8 cellular contexts compared by ENCODE assay signal in the genomic region with DNA sequence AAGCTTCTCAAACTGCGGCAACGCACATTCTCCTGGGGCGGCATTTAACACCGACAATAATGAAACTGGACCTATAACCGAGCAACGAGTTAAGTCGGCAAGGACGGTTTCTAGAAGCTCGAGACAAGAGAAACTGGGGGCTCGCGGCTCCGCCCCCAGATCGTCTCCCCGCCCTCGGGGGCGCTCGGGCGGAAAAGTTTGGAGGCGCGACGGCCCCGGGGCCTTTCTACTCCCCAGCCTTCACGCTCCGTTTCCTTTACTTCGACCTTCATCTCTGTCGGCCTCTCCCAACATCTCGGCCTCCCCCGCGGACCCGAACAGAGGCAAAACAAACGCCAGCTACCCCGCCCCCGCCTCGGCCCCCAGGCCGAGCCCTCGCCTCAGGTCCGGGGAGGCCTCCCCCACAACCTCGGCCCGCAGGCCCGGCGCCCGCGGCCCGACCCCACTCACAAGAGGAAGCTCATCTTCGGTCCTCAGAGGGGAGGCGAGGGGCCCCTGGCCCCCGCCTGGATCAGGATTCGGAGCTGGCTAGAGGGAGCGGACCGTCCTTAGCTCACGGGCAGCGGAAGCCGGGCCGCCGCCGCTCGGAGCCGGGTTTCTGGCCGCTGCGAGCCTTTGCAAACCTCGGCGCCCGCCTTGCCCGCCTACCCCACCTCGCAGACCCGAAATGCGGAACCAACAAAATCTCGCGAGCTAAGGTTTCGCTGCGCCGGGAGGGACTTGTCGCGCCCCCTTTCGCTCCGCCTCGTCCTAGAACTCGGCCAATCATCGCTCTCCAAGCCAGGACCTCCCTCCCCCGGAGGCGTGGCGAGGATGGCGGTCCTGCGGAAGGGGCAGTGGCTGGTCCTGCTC. TPM values are rescaled to one million over a fixed set of nuclear protein-coding genes. Genes with fewer than 3 reads are reported as not detected.
A peak's percentile ranks its signal among the peaks of the same experiment; 100 is the strongest.
DNase-seq lines count a peak whose midpoint lies in the region; TF ChIP-seq lines count a peak whose summit lies in the region.

Gene MOB1A (minus strand): TSS at position 669 of the 852 bp plus-strand sequence. CDS start 205 bp downstream, at position 464.

- intact Hi-C loops in activated naive CD4-positive, alpha-beta T cell treated with anti-CD3 and anti-CD28 coated beads for 36 hours (cut with micrococcal nuclease): loop anchor here (1.0 to 2.0 kb wide), 7 partner anchors 8 to 441 kb away; partner anchors contain the start of genes BOLA3, INO80B, MTHFD2 and TPRKB

- no peak within 1 kb of the TSS for H4K91ac ChIP-seq in neuronal stem cell (ENCODE audit: low read depth, low read length, poor library complexity)

- H3K4me1 Mint-ChIP-seq in activated naive CD4-positive, alpha-beta T cell treated with anti-CD3 and anti-CD28 coated beads for 36 hours (ENCODE audit: low read depth): peaks cover 44% of the 10 kb centered on the region

- H3K23ac ChIP-seq in neuronal stem cell (ENCODE audit: low read depth, low read length, poor library complexity): peak within 1 kb of the TSS; percentile 96

- H3K27ac ChIP-seq in neuronal stem cell (replicated peaks; ENCODE audit: low read length): peak within 1 kb of the TSS; percentile 97

- no peak within 1 kb of the TSS for H3K4ac ChIP-seq in neuronal stem cell (ENCODE audit: low read length)

- no peak within 1 kb of the TSS for H2AK5ac ChIP-seq in neuronal stem cell (ENCODE audit: low read depth, low read length)

- peak within 1 kb of the TSS; percentile 96 for H3K18ac ChIP-seq in neuronal stem cell (ENCODE audit: low read length)

- no peaks in the 10 kb centered on the region for H3K27me3 Mint-ChIP-seq in activated naive CD4-positive, alpha-beta T cell treated with anti-CD3 and anti-CD28 coated beads for 36 hours (ENCODE audit: low read depth)

- peak within 1 kb of the TSS; percentile 84 for H3K4me3 Mint-ChIP-seq in activated naive CD4-positive, alpha-beta T cell treated with anti-CD3 and anti-CD28 coated beads for 36 hours

- peak within 1 kb of the TSS; percentile 72 for H2BK120ac ChIP-seq in neuronal stem cell (ENCODE audit: low read depth, low read length)

- CTCF ChIA-PET in activated naive CD4-positive, alpha-beta T cell treated with anti-CD3 and anti-CD28 coated beads for 36 hours (lab: Charles Lee): interaction anchor here (0.6 to 2.3 kb wide), 27 partner anchors 9 to 507 kb away, joined by 3 to 17 read pairs (median 4); partner anchors contain the start of genes MTHFD2 and STAMBP

- H3K4me1 ChIP-seq in neuronal stem cell (ENCODE audit: control insufficient read depth in 2 of 2, insufficient read depth in 1 of 2, low read depth in 1 of 2, low read length in 2 of 2): peaks cover 0 to 3% of the 10 kb centered on the region in 2 donors

- peak within 1 kb of the TSS; percentile 82 for H2BK5ac ChIP-seq in neuronal stem cell (ENCODE audit: low read length)

- no CpG with 5 or more reads among the region's 84 CpGs for WGBS in neuronal stem cell (ENCODE audit: extremely low coverage in 2 of 2, insufficient read length in 2 of 2, insufficient replicate concordance in 1 of 2), 2 donors

- H3K14ac ChIP-seq in neuronal stem cell (ENCODE audit: low read length): peak within 1 kb of the TSS; percentile 82

- H3K9me3 ChIP-seq in neuronal stem cell (replicated peaks in 1 of 2; ENCODE audit: control insufficient read depth in 2 of 2, insufficient read depth in 1 of 2, low read depth in 1 of 2, low read length in 2 of 2): peaks cover 3 to 33% of the 10 kb centered on the region in 2 donors

- peak within 1 kb of the TSS; percentile 79 for H3K4me3 ChIP-seq in HFF-Myc (replicated peaks; ENCODE audit: low read depth, low read length)
- H3K4me3 ChIP-seq in neuronal stem cell (ENCODE audit: low read length in 2 of 2): peak within 1 kb of the TSS; percentile 64 to 92

- H4K8ac ChIP-seq in neuronal stem cell (ENCODE audit: low read depth, low read length): no peak within 1 kb of the TSS

- peaks cover 14% of the 10 kb centered on the region for H3K36me3 Mint-ChIP-seq in activated naive CD4-positive, alpha-beta T cell treated with anti-CD3 and anti-CD28 coated beads for 36 hours (ENCODE audit: low read depth)

- TF ChIP-seq CTCF in HFF-Myc (IDR thresholded peaks at IDR 0.05; ENCODE audit: low read depth, low read length, missing control alignments) (peak; percentile 18), subcutaneous adipose tissue (IDR thresholded peaks at IDR 0.05; ENCODE audit: low read depth) (no peak)

- H3K36me3 ChIP-seq in neuronal stem cell (replicated peaks in 1 of 2; ENCODE audit: control insufficient read depth in 2 of 2, insufficient read depth in 2 of 2, low read length in 2 of 2): peaks cover 4 to 23% of the 10 kb centered on the region in 2 donors

- H2BK12ac ChIP-seq in neuronal stem cell (ENCODE audit: low read length): no peak within 1 kb of the TSS

- no peaks in the 10 kb centered on the region for H3K27me3 ChIP-seq in neuronal stem cell (ENCODE audit: control insufficient read depth in 3 of 3, insufficient read depth in 3 of 3, low read depth in 1 of 3, low read length in 3 of 3)

- H2AFZ ChIP-seq in neuronal stem cell (ENCODE audit: low read length): peak within 1 kb of the TSS; percentile 94

- no peaks in the 10 kb centered on the region for H3K79me1 ChIP-seq in neuronal stem cell (ENCODE audit: low read depth, low read length)

- H2BK15ac ChIP-seq in neuronal stem cell (ENCODE audit: low read length): no peak within 1 kb of the TSS

- peak within 1 kb of the TSS; percentile 77 for H3K9ac ChIP-seq in neuronal stem cell (ENCODE audit: low read depth, low read length, poor library complexity)

- DNase-seq in GM03348 (ENCODE audit: low spot score) (peak; percentile 99), HFF-Myc (ENCODE audit: extremely low read depth, low read depth) (peak; percentile 93), NAMALWA (ENCODE audit: low spot score) (peak; percentile 99), SK-N-DZ (ENCODE audit: low spot score) (peak; percentile 98), foreskin melanocyte (peak; percentile 97), neuronal stem cell (ENCODE audit: low spot score) (peak; percentile 98)
- DNase-seq in activated naive CD4-positive, alpha-beta T cell treated with anti-CD3 and anti-CD28 coated beads for 36 hours: peak; percentile 99

- peak within 1 kb of the TSS; percentile 54 for H3K4me2 ChIP-seq in neuronal stem cell (ENCODE audit: insufficient read depth, low read length, poor library complexity, severe bottlenecking)

- no peaks in the 10 kb centered on the region for H3K9me3 Mint-ChIP-seq in activated naive CD4-positive, alpha-beta T cell treated with anti-CD3 and anti-CD28 coated beads for 36 hours

- peak within 1 kb of the TSS; percentile 86 for H3K27ac Mint-ChIP-seq in activated naive CD4-positive, alpha-beta T cell treated with anti-CD3 and anti-CD28 coated beads for 36 hours

RNA-seq across cellular contexts. Expression of gene MOB1A, which starts in this region (rescaled TPM):
- polyA plus RNA-seq in SK-N-DZ (2014; cell fraction: cytosol; rRNA removed): 42.2 and 50.9 TPM in 2 replicates
- polyA plus RNA-seq in SK-N-DZ (2014; cell fraction: nucleus; rRNA removed): 10.6 and 31.7 TPM in 2 replicates
- 100 to 1,000 TPM; 129 to 131 TPM for total RNA-seq in activated naive CD4-positive, alpha-beta T cell treated with anti-CD3 and anti-CD28 coated beads for 36 hours
- 73.6 TPM for polyA plus RNA-seq in neuronal stem cell (2013, experiment 1 of 2)
- polyA plus RNA-seq in neuronal stem cell (2013, experiment 2 of 2): 76.4 TPM
- 100 to 1,000 TPM in 3 of 4 donors, 10 to 100 TPM in 1; 70.6 to 121 (median 108) TPM for total RNA-seq in subcutaneous adipose tissue

Comparison
In these comparisons a context has a peak if more than half of its experiments do, and no peak if none do; other contexts are left out.
1. Peak in every context shown above with its lines: DNase-seq, H3K4me3 ChIP-seq and H3K27ac ChIP-seq.